ENCODE assay signal across 8 cellular contexts in genomic region chr1:26169669-26170471, GRCh38. TPM values are rescaled to one million over a fixed set of nuclear protein-coding genes. Genes with fewer than 3 reads are reported as not detected.
DNase-seq lines count a peak whose midpoint lies in the region; ATAC-seq and TF ChIP-seq lines count a peak whose summit lies in the region.

Gene ZNF593 (plus strand): TSS chr1:26169908. CDS start chr1:26169984, 76 bp downstream.

- peak; percentile 95 for ATAC-seq in HG02678 (IDR thresholded peaks at IDR 0.05; ENCODE audit: unreplicated experiment)
- ATAC-seq in left cardiac atrium: peak; percentile 98 to 99

- DNase-seq in NCI-H128 (lab: John Stamatoyannopoulos, UW; ENCODE audit: unreplicated experiment) (peak; percentile 75), amniotic stem cell (lab: John Stamatoyannopoulos, UW) (peak; percentile 91), left cardiac atrium (peak; percentile 95), prostate gland (ENCODE audit: low spot score) (peak; percentile 87), ureter (ENCODE audit: low spot score) (peak; percentile 92)

- no peaks in the 10 kb centered on the region for H3K36me3 Mint-ChIP-seq in T-helper 1 cell treated with Interleukin-12 subunit alpha and Interleukin-12 subunit beta and Interleukin-4 antibody, amounts not matched to agents 30 μg/mL and 1 μg/mL, for 36 hours (ENCODE audit: low read depth)

- H3K4me1 Mint-ChIP-seq in T-helper 1 cell treated with Interleukin-12 subunit alpha and Interleukin-12 subunit beta and Interleukin-4 antibody, amounts not matched to agents 30 μg/mL and 1 μg/mL, for 36 hours (ENCODE audit: low read depth): peaks cover 29% of the 10 kb centered on the region

- peak; percentile 52 for TF ChIP-seq POLR2A in prostate gland (IDR thresholded peaks at IDR 0.05)

- H3K4me3 Mint-ChIP-seq in T-helper 1 cell treated with Interleukin-12 subunit alpha and Interleukin-12 subunit beta and Interleukin-4 antibody, amounts not matched to agents 30 μg/mL and 1 μg/mL, for 36 hours: peak within 1 kb of the TSS; percentile 84

- no peaks in the 10 kb centered on the region for H3K9me3 ChIP-seq in prostate gland

- H3K36me3 ChIP-seq in prostate gland: no peaks in the 10 kb centered on the region

- peak within 1 kb of the TSS; percentile 93 for H3K4me3 ChIP-seq in GM12875 (ENCODE audit: low read depth, low read length)
- peak within 1 kb of the TSS; percentile 75 to 95 for H3K4me3 ChIP-seq in prostate gland

- H3K9me3 Mint-ChIP-seq in T-helper 1 cell treated with Interleukin-12 subunit alpha and Interleukin-12 subunit beta and Interleukin-4 antibody, amounts not matched to agents 30 μg/mL and 1 μg/mL, for 36 hours: no peaks in the 10 kb centered on the region

- intact Hi-C loops in left cardiac atrium (cut with DNase I): loop anchor here (5.0 to 10.0 kb wide), 2 partner anchors 62 to 275 kb away; partner anchors contain the start of gene CEP85 (in 1 of the 2)
- intact Hi-C loops in prostate gland (cut with DNase I): loop anchor here (2.0 to 5.0 kb wide), 2 partner anchors 63 to 152 kb away; no protein-coding TSS in a partner anchor

- peaks cover 25% of the 10 kb centered on the region for H3K27me3 Mint-ChIP-seq in T-helper 1 cell treated with Interleukin-12 subunit alpha and Interleukin-12 subunit beta and Interleukin-4 antibody, amounts not matched to agents 30 μg/mL and 1 μg/mL, for 36 hours (ENCODE audit: low read depth)

- H3K4me1 ChIP-seq in prostate gland (replicated peaks): no peaks in the 10 kb centered on the region

- no peaks in the 10 kb centered on the region for H3K27me3 ChIP-seq in prostate gland (replicated peaks; ENCODE audit: insufficient read depth)

- TF ChIP-seq CTCF in GM12875 (IDR thresholded peaks at IDR 0.05; ENCODE audit: borderline replicate concordance, insufficient read depth, low read depth, low read length) (peak; percentile 99), prostate gland (IDR thresholded peaks at IDR 0.05) (peak; percentile 92 to 99 (median 96))

- peak within 1 kb of the TSS; percentile 83 for H3K27ac Mint-ChIP-seq in T-helper 1 cell treated with Interleukin-12 subunit alpha and Interleukin-12 subunit beta and Interleukin-4 antibody, amounts not matched to agents 30 μg/mL and 1 μg/mL, for 36 hours

- WGBS in prostate gland: 2% methylated on average over 35 of the region's 76 CpGs

- peak within 1 kb of the TSS; percentile 68 to 77 for H3K27ac ChIP-seq in prostate gland

RNA-seq across cellular contexts. Expression of gene ZNF593, which starts in this region (rescaled TPM):
- total RNA-seq in left cardiac atrium: 10 to 100 TPM; 13.4 to 24.3 TPM
- total RNA-seq in prostate gland: 10 to 100 TPM; 44.5 to 50.7 TPM
- total RNA-seq in ureter: 43.2 TPM

Comparison
In these comparisons a context has a peak if more than half of its experiments do, and no peak if none do; other contexts are left out.
1. Peak in every context shown above with its lines: DNase-seq, ATAC-seq, H3K4me3 ChIP-seq and H3K27ac ChIP-seq.